In the genomic region with DNA sequence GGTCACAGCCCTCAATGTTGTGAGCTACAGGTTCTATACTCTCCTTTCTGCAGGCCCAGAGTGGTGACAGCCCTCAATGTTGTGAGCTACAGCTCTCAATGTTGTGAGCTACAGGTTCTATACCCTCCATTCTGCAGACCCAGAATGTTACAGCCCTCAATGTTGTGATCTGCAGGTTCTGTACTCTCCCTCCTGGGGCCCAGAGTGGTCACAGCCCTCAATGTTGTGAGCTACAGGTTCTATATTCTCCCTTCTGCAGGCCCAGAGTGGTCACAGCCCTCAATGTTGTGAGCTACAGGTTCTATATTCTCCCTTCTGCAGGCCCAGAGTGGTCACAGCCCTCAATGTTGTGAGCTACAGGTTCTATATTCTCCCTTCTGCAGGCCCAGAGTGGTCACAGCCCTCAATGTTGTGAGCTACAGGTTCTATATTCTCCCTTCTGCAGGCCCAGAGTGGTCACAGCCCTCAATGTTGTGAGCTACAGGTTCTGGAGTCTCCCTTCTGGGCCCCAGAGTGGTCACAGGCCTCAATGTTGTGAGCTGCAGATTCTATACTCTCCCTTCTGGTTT, we compare ENCODE assay signal across 1 cellular context.
A peak's percentile ranks its signal among the peaks of the same experiment; 100 is the strongest.
TF ChIP-seq lines count a peak whose summit lies in the region.

No MANE protein-coding gene starts in this region.

TF ChIP-seq in HEK293, 187 proteins besides CTCF, POLR2A, EP300 and RAD21:
- peak; percentile 55 for TF ChIP-seq SETDB1 (IDR thresholded peaks at IDR 0.05; ENCODE audit: insufficient read length, low read length)
- TF ChIP-seq TRIM28 (IDR thresholded peaks at IDR 0.05; ENCODE audit: borderline replicate concordance, low read length): peak; percentile 97; the same call in 1 of the 2 replicates
